In genomic region chr6:137820952-137821351, GRCh38 we compare ENCODE assay signal across 14 cellular contexts. TPM values are rescaled to one million over a fixed set of nuclear protein-coding genes. Genes with fewer than 3 reads are reported as not detected.
DNase-seq lines count a peak whose midpoint lies in the region; FAIRE-seq and TF ChIP-seq lines count a peak whose summit lies in the region.
"Had no signal": no experiment of that assay in that cellular context is flagged by ENCODE, and none has a peak within 500 bp of the region (broad histone marks: within the 10 kb centered on the region; RNA-seq: fewer than 3 reads in every experiment).

No MANE protein-coding gene starts in this region.

- POLR2A ChIA-PET in CD8-positive, alpha-beta memory T cell (lab: Charles Lee) = interaction anchor here (1.9 kb wide), 1 partner anchor 12 kb away, joined by 6 read pairs; no protein-coding TSS in a partner anchor
- POLR2A ChIA-PET in PC-9 (lab: Charles Lee; ENCODE audit: unreplicated experiment) = no interaction called here

- peak overlapping the region in 6 of 8 donors; percentile 61 to 99 (median 95) for H3K27ac Mint-ChIP-seq in CD8-positive, alpha-beta memory T cell
- peak overlapping the region in 2 of 3 experiments; percentile 19 to 51 for H3K27ac Mint-ChIP-seq in nephron

- intact Hi-C loops in PC-9 (cut with micrococcal nuclease; ENCODE audit: unreplicated experiment) = no loop called here
- intact Hi-C loops in posterior cingulate gyrus (cut with DNase I) = no loop called here

- H3K36me3 ChIP-seq in CD8-positive, alpha-beta memory T cell (ENCODE audit: insufficient read depth, low read length) = no peaks in the 10 kb centered on the region
- H3K36me3 ChIP-seq in PC-9 (ENCODE audit: low read depth) (no peaks in the 10 kb centered on the region), fibroblast of lung (ENCODE audit: control insufficient read depth, insufficient read depth, low read length) (no peaks in the 10 kb centered on the region), HAP-1 (replicated peaks) (no peaks in the 10 kb centered on the region)

- H2AFZ ChIP-seq in PC-9 = no peak overlapping the region
- no peak overlapping the region for H2AFZ ChIP-seq in fibroblast of lung (ENCODE audit: low read length)

- H3K9me3 Mint-ChIP-seq in CD8-positive, alpha-beta memory T cell = peaks cover 0 to under 1% (median 0%) of the 10 kb centered on the region in 5 donors
- no peaks in the 10 kb centered on the region for H3K9me3 Mint-ChIP-seq in nephron
- H3K9me3 Mint-ChIP-seq: activated T-cell treated with anti-CD3 and anti-CD28 coated beads, Interleukin-2, amount 50 U/mL, for 4 hours had no signal

- no peak overlapping the region for H3K27ac ChIP-seq in CD8-positive, alpha-beta memory T cell (ENCODE audit: low read depth, low read length)
- H3K27ac ChIP-seq in PC-9 = no peak overlapping the region
- no peak overlapping the region for H3K27ac ChIP-seq in fibroblast of lung (ENCODE audit: insufficient read depth, low read length)

- H4K20me1 ChIP-seq in PC-9 (ENCODE audit: insufficient read depth) = no peaks in the 10 kb centered on the region
- H4K20me1 ChIP-seq in fibroblast of lung (ENCODE audit: control insufficient read depth, extremely low read depth, insufficient read depth, low read length) = no peaks in the 10 kb centered on the region

- no peak overlapping the region for H3K4me3 Mint-ChIP-seq in CD8-positive, alpha-beta memory T cell
- H3K4me3 Mint-ChIP-seq in nephron = no peak overlapping the region
- H3K4me3 Mint-ChIP-seq: activated T-cell treated with anti-CD3 and anti-CD28 coated beads, Interleukin-2, amount 50 U/mL, for 4 hours had no signal

- in situ Hi-C loops in HAP-1 (cut with MboI; ENCODE audit: low sequenced_read_pairs) = no loop called here

- H3K9me2 ChIP-seq in PC-9 (ENCODE audit: insufficient read depth) = no peaks in the 10 kb centered on the region

- no peaks in the 10 kb centered on the region for H3K79me2 ChIP-seq in PC-9 (ENCODE audit: low read depth)
- no peaks in the 10 kb centered on the region for H3K79me2 ChIP-seq in fibroblast of lung (ENCODE audit: control insufficient read depth, insufficient read depth, low read length)

- DNase-seq in CD8-positive, alpha-beta memory T cell = no peak
- DNase-seq in PC-9 (no peak), fibroblast of lung (ENCODE audit: low read depth in 2 of 2) (peak in 1 of 2 donors; percentile 82), HAP-1 (ENCODE audit: low spot score in 2 of 2) (no peak), posterior cingulate gyrus (no peak), RCC 7860 (ENCODE audit: low spot score) (no peak), NCI-H128 (lab: John Stamatoyannopoulos, UW; ENCODE audit: unreplicated experiment) (no peak)
- DNase-seq: activated T-cell treated with anti-CD3 and anti-CD28 coated beads, Interleukin-2, amount 50 U/mL, for 4 hours; effector CD4-positive, alpha-beta T cell; GDM1; glutamatergic neuron; NCI-H1092 treated with DMSO at 0.1 percent for 48 hours had no signal

- H3F3A ChIP-seq in PC-9 (ENCODE audit: insufficient read depth, low read depth) = no peaks in the 10 kb centered on the region

- BruUV-seq in PC-9 (replicated peaks; lab: Mats Ljungman, UMichigan) = no TSS peak

- H3K27me3 Mint-ChIP-seq in CD8-positive, alpha-beta memory T cell = peaks cover 0 to 3% of the 10 kb centered on the region in 2 donors
- no peaks in the 10 kb centered on the region for H3K27me3 Mint-ChIP-seq in nephron (ENCODE audit: low read depth)

- H3K4me1 ChIP-seq in CD8-positive, alpha-beta memory T cell (ENCODE audit: insufficient read depth, low read length) = peaks cover 72% of the 10 kb centered on the region
- peaks cover 17% of the 10 kb centered on the region for H3K4me1 ChIP-seq in PC-9 (replicated peaks; ENCODE audit: insufficient read depth)
- peaks cover 17% of the 10 kb centered on the region for H3K4me1 ChIP-seq in fibroblast of lung (ENCODE audit: control insufficient read depth, extremely low read depth, insufficient read depth, low read length)
- peaks cover 7% of the 10 kb centered on the region for H3K4me1 ChIP-seq in HAP-1

- no peak for FAIRE-seq in RCC 7860 (lab: Jason Lieb, UNC)
- FAIRE-seq: astrocyte had no signal

- no peaks in the 10 kb centered on the region for H3K27me3 ChIP-seq in CD8-positive, alpha-beta memory T cell (ENCODE audit: insufficient read depth, low read length, poor library complexity, severe bottlenecking)
- H3K27me3 ChIP-seq in PC-9 (ENCODE audit: insufficient read depth, low read depth) (no peaks in the 10 kb centered on the region), fibroblast of lung (ENCODE audit: control insufficient read depth, insufficient read depth, low read length) (no peaks in the 10 kb centered on the region), HAP-1 (ENCODE audit: low read depth) (0 out of 2 replicates have a peak, but pooled peaks cover 2% of the 10 kb centered on the region)

- CTCF ChIA-PET in CD8-positive, alpha-beta memory T cell (lab: Charles Lee) = interaction anchor here (0.9 kb wide), 1 partner anchor 113 kb away, joined by 3 read pairs; no protein-coding TSS in a partner anchor
- CTCF ChIA-PET in PC-9 (lab: Charles Lee) = no interaction called here

- H3K36me3 Mint-ChIP-seq in CD8-positive, alpha-beta memory T cell = peaks cover 0 to 3% (median 2%) of the 10 kb centered on the region in 3 donors
- no peaks in the 10 kb centered on the region for H3K36me3 Mint-ChIP-seq in nephron (ENCODE audit: low read depth)

- no peak overlapping the region for H3K9ac ChIP-seq in fibroblast of lung (ENCODE audit: insufficient read depth, low read length)

- H3K4me1 Mint-ChIP-seq in CD8-positive, alpha-beta memory T cell = peaks cover 54 to 86% (median 81%) of the 10 kb centered on the region in 3 donors
- peaks cover 31% of the 10 kb centered on the region for H3K4me1 Mint-ChIP-seq in nephron

- H3K4me3 ChIP-seq in CD8-positive, alpha-beta memory T cell (ENCODE audit: low read length) = no peak overlapping the region
- H3K4me3 ChIP-seq in PC-9 = no peak overlapping the region
- H3K4me3 ChIP-seq in fibroblast of lung (replicated peaks in 1 of 4; ENCODE audit: control extremely low read depth in 1 of 4, insufficient read depth in 1 of 4, low read depth in 3 of 4, low read length in 4 of 4) = no peak overlapping the region
- no peak overlapping the region for H3K4me3 ChIP-seq in HAP-1

- H3K4me2 ChIP-seq in PC-9 (peak overlapping the region; percentile 21), fibroblast of lung (ENCODE audit: extremely low read depth, insufficient read depth, low read length) (peak overlapping the region; percentile 56)

- TF ChIP-seq CTCF in PC-9 (conservative IDR thresholded peaks at IDR 0.05) = no peak
- no peak for TF ChIP-seq CTCF in fibroblast of lung (conservative IDR thresholded peaks at IDR 0.05 in 1 of 2, IDR thresholded peaks at IDR 0.05 in 1 of 2; ENCODE audit: low read depth in 1 of 2, low read length in 2 of 2)
- no peak for TF ChIP-seq CTCF in nephron (IDR thresholded peaks at IDR 0.05; ENCODE audit: unreplicated experiment in 3 of 3)

- H3K9me3 ChIP-seq in CD8-positive, alpha-beta memory T cell (ENCODE audit: low read length) = no peaks in the 10 kb centered on the region
- H3K9me3 ChIP-seq in PC-9 (ENCODE audit: insufficient read depth, low read depth) (no peaks in the 10 kb centered on the region), fibroblast of lung (ENCODE audit: control insufficient read depth, insufficient read depth, low read depth, low read length) (no peaks in the 10 kb centered on the region), HAP-1 (no peaks in the 10 kb centered on the region)

RNA-seq across cellular contexts. Expression of gene TNFAIP3, which starts 46.1 kb away (rescaled TPM):
- 100 to 1,000 TPM; 267 to 298 TPM for total RNA-seq in CD8-positive, alpha-beta memory T cell
- 127 TPM for polyA plus RNA-seq in CD8-positive, alpha-beta memory T cell
- total RNA-seq in PC-9 (2021) = 7.2 and 7.8 TPM in 2 replicates
- 3.9 and 7.8 TPM in 2 replicates for total RNA-seq in fibroblast of lung
- polyA plus RNA-seq in fibroblast of lung = 10.8 and 23.5 TPM in 2 replicates
- 6.0 and 11.2 TPM in 2 replicates for polyA plus RNA-seq in fibroblast of lung (2012)
- polyA minus RNA-seq in fibroblast of lung (ENCODE audit: low replicate concordance) = 6.8 and 9.6 TPM in 2 replicates

Comparison
In these comparisons a context has a peak if more than half of its experiments do, and no peak if none do; other contexts are left out.
1. RNA of gene TNFAIP3, which starts 46.1 kb away (total RNA-seq): 267 to 298 TPM in CD8-positive, alpha-beta memory T cell; 7.2 to 7.8 TPM in PC-9 and 3.9 to 7.8 TPM in fibroblast of lung; every median in the first group is over 10 times any median in the second.